In genomic region chr17:15943971-15944719, GRCh38 we compare ENCODE assay signal across 1 cellular context.
TF ChIP-seq lines count a peak whose summit lies in the region.

No MANE protein-coding gene starts in this region.

TF ChIP-seq in GM12878, 131 proteins besides CTCF, POLR2A, EP300 and RAD21:
- TF ChIP-seq EGR1 (IDR thresholded peaks at IDR 0.05; ENCODE audit: borderline replicate concordance in 1 of 2, low read depth in 2 of 2, low read length in 2 of 2): no peak
- TF ChIP-seq CREB1 (IDR thresholded peaks at IDR 0.05; ENCODE audit: low read depth): no peak
- no peak for TF ChIP-seq ZBTB11 (CRISPR knock-in tag; IDR thresholded peaks at IDR 0.05)
- no peak for TF ChIP-seq YBX1 (IDR thresholded peaks at IDR 0.05)
- no peak for TF ChIP-seq BCL3 (IDR thresholded peaks at IDR 0.05; ENCODE audit: borderline replicate concordance, insufficient read depth, low read depth, low read length, poor library complexity, severe bottlenecking)
- no peak for TF ChIP-seq IRF5 (IDR thresholded peaks at IDR 0.05; ENCODE audit: borderline replicate concordance)
- TF ChIP-seq RELB (IDR thresholded peaks at IDR 0.05; ENCODE audit: low read depth): no peak
- no peak for TF ChIP-seq EED (IDR thresholded peaks at IDR 0.05; ENCODE audit: low read depth)
- TF ChIP-seq MYC (IDR thresholded peaks at IDR 0.05; ENCODE audit: insufficient read depth, insufficient read length, insufficient replicate concordance, low read length, severe bottlenecking): no peak
- TF ChIP-seq ATF2 (IDR thresholded peaks at IDR 0.05; ENCODE audit: low read length): no peak
- TF ChIP-seq MEF2B (IDR thresholded peaks at IDR 0.05; ENCODE audit: partially characterized antibody, poor library complexity, severe bottlenecking): no peak
- no peak for TF ChIP-seq TCF7 (IDR thresholded peaks at IDR 0.05; ENCODE audit: borderline replicate concordance)
- no peak for TF ChIP-seq ZNF687 (IDR thresholded peaks at IDR 0.05)
- TF ChIP-seq RB1 (IDR thresholded peaks at IDR 0.05; ENCODE audit: borderline replicate concordance): no peak
- no peak for TF ChIP-seq USF1 (IDR thresholded peaks at IDR 0.05; ENCODE audit: borderline replicate concordance, extremely low read length, insufficient read depth, low read depth, low read length)
- TF ChIP-seq RAD51 (IDR thresholded peaks at IDR 0.05): no peak
- TF ChIP-seq BMI1 (IDR thresholded peaks at IDR 0.05; ENCODE audit: borderline replicate concordance): no peak
- TF ChIP-seq ASH2L (IDR thresholded peaks at IDR 0.05; ENCODE audit: borderline replicate concordance, low read depth): no peak
